ENCODE assay signal across 8 cellular contexts in the genomic region with DNA sequence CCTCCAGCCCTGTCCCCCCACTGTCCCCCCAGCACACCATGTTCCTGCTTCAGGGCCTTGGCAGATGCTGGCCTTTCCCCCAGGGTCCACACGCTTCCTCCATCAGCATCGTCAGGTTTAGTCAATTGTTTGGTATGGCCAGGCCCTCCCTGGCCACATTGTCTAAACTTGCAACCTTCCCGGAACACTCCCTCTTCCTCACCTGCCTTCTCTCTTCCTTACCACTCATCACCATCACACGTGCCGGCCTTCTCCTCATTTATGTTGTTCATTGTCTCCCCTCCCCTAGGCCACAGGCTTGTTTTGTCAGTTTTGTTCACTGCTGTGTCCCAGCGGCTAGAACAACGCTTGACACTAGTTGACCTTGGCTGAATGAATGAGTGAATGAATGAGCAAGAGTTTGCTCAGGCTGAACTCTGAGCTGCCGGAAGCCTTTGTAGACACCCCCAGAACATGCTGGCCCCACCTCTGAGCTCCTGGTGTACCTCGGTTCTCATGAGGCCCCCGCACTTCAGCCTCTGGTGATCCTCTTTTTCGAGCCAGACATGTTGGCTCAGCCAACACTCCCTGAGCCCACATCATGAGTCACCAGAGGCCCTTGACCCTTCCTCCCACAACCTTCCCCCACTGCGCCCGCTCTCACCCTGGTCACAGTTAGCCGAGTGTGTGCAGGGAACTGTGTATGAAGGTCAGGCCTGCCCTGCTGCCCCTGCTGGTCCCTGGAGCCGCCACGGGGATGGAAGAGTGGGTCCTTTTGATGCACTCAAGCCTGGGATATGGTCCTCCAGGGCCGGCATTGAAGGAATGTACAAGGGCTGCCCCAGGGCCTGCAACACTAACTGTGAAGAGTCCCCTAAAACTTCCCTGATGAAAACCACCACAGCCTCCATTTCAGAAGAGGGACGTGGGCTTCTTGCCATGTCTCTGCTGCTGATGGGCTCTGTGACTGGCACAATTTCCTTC. TPM values are rescaled to one million over a fixed set of nuclear protein-coding genes. Genes with fewer than 3 reads are reported as not detected.
A peak's percentile ranks its signal among the peaks of the same experiment; 100 is the strongest.
DNase-seq lines count a peak whose midpoint lies in the region; ATAC-seq lines count a peak whose summit lies in the region.

No MANE protein-coding gene starts in this region.

- peaks cover 3 to 10% (median 5%) of the 10 kb centered on the region in 3 donors for H3K27me3 Mint-ChIP-seq in immature natural killer cell (ENCODE audit: low read depth in 3 of 3)
- H3K27me3 Mint-ChIP-seq in stimulated activated memory B cell treated with anti-CD40 and anti-IgM and Interleukin-4, amounts not matched to agents 10 μg/mL and 1 μg/mL and 100 μg/mL, for 72 hours = peaks cover 37% of the 10 kb centered on the region

- no peaks in the 10 kb centered on the region for H3K36me3 Mint-ChIP-seq in immature natural killer cell
- H3K36me3 Mint-ChIP-seq in stimulated activated memory B cell treated with anti-CD40 and anti-IgM and Interleukin-4, amounts not matched to agents 10 μg/mL and 1 μg/mL and 100 μg/mL, for 72 hours = peaks cover 11% of the 10 kb centered on the region

- DNase-seq in HT1080 (ENCODE audit: low read depth) (peak; percentile 94), amniotic epithelial cell (ENCODE audit: low read depth) (peak; percentile 98), immature natural killer cell (no peak), nucleus accumbens (lab: John Stamatoyannopoulos, UW) (no peak), NCI-H1417 treated with DMSO at 0.1 percent for 48 hours (lab: John Stamatoyannopoulos, UW) (no peak)
- no peak for DNase-seq in stimulated activated CD4-positive, alpha-beta T cell treated with anti-CD3 and anti-CD28 coated beads, Interleukin-4, amount 100 ng/mL, for 1 hour

- no peaks in the 10 kb centered on the region for H3K9me3 Mint-ChIP-seq in immature natural killer cell
- H3K9me3 Mint-ChIP-seq in stimulated activated memory B cell treated with anti-CD40 and anti-IgM and Interleukin-4, amounts not matched to agents 10 μg/mL and 1 μg/mL and 100 μg/mL, for 72 hours = no peaks in the 10 kb centered on the region

- no peak for ATAC-seq in stimulated activated memory B cell treated with anti-CD40 and anti-IgM and Interleukin-4, amounts not matched to agents 10 μg/mL and 1 μg/mL and 100 μg/mL, for 72 hours
- ATAC-seq in GM18517 (IDR thresholded peaks at IDR 0.05; ENCODE audit: unreplicated experiment) = no peak

- peaks cover 34 to 38% of the 10 kb centered on the region in 2 donors for H3K4me1 Mint-ChIP-seq in immature natural killer cell
- peaks cover 69% of the 10 kb centered on the region for H3K4me1 Mint-ChIP-seq in stimulated activated memory B cell treated with anti-CD40 and anti-IgM and Interleukin-4, amounts not matched to agents 10 μg/mL and 1 μg/mL and 100 μg/mL, for 72 hours

- H3K4me3 Mint-ChIP-seq in immature natural killer cell = no peak overlapping the region
- H3K4me3 Mint-ChIP-seq in stimulated activated memory B cell treated with anti-CD40 and anti-IgM and Interleukin-4, amounts not matched to agents 10 μg/mL and 1 μg/mL and 100 μg/mL, for 72 hours = no peak overlapping the region

- H3K27ac Mint-ChIP-seq in immature natural killer cell = peak overlapping the region in 5 of 6 donors; percentile 78 to 99 (median 98)
- peak overlapping the region; percentile 43 for H3K27ac Mint-ChIP-seq in stimulated activated memory B cell treated with anti-CD40 and anti-IgM and Interleukin-4, amounts not matched to agents 10 μg/mL and 1 μg/mL and 100 μg/mL, for 72 hours

RNA-seq across cellular contexts. Expression of a gene that starts 57.5 kb away (rescaled TPM):
- 18.4 and 21.9 TPM in 2 replicates for total RNA-seq in HT1080 (2014; rRNA removed; shearing (Covaris generic))
- 17.5 and 18.9 TPM in 2 replicates for polyA plus RNA-seq in HT1080 (2015; cell fraction: cytosol; rRNA removed)
- 23.3 and 24.1 TPM in 2 replicates for polyA plus RNA-seq in HT1080 (2015; cell fraction: nucleus; rRNA removed)
- polyA plus RNA-seq in immature natural killer cell = 10 to 100 TPM; 19.2 to 31.1 (median 25.3) TPM

Comparison
In these comparisons a context has a peak if more than half of its experiments do, and no peak if none do; other contexts are left out.
1. DNase-seq: peak in HT1080 (single experiment) and amniotic epithelial cell (single experiment); none in immature natural killer cell (0 of 3), nucleus accumbens (0 of 56), NCI-H1417 treated with DMSO at 0.1 percent for 48 hours (single experiment) and stimulated activated CD4-positive, alpha-beta T cell treated with anti-CD3 and anti-CD28 coated beads, Interleukin-4, amount 100 ng/mL, for 1 hour (single experiment).